28 cellular contexts compared by ENCODE assay signal in genomic region chr13:112825071-112825470, GRCh38.
"Had no signal": no experiment of that assay in that cellular context is flagged by ENCODE, and none has a peak within 500 bp of the region (broad histone marks: within the 10 kb centered on the region; RNA-seq: fewer than 3 reads in every experiment).

No MANE protein-coding gene starts in this region.

- H3K4me3 Mint-ChIP-seq: activated CD4-positive, alpha-beta memory T cell treated with anti-CD3 and anti-CD28 coated beads for 36 hours; activated CD4-positive, alpha-beta T cell treated with anti-CD3 and anti-CD28 coated beads, Interleukin-2, amount 10 ng/mL, durations not matched to agents 24 days and 14 days; activated naive CD8-positive, alpha-beta T cell treated with anti-CD3 and anti-CD28 coated beads, Interleukin-2, amount 10 ng/mL, durations not matched to agents 7 days and 5 days; activated T-cell treated with anti-CD3 and anti-CD28 coated beads, Interleukin-2, amount 50 U/mL, for 4 hours; activated T-helper 17 cell treated with anti-CD3 and anti-CD28 coated beads, Interleukin-2, amount 50 U/mL, for 72 hours had no signal

- H3K27me3 Mint-ChIP-seq: activated CD4-positive, alpha-beta memory T cell treated with anti-CD3 and anti-CD28 coated beads for 36 hours; activated CD4-positive, alpha-beta T cell treated with anti-CD3 and anti-CD28 coated beads, Interleukin-2, amount 10 ng/mL, durations not matched to agents 24 days and 14 days; activated naive CD8-positive, alpha-beta T cell treated with anti-CD3 and anti-CD28 coated beads, Interleukin-2, amount 10 ng/mL, durations not matched to agents 7 days and 5 days; activated T-helper 17 cell treated with anti-CD3 and anti-CD28 coated beads, Interleukin-2, amount 50 U/mL, for 72 hours had no signal

- H3K9me3 Mint-ChIP-seq: activated CD4-positive, alpha-beta memory T cell treated with anti-CD3 and anti-CD28 coated beads for 36 hours; activated CD4-positive, alpha-beta T cell treated with anti-CD3 and anti-CD28 coated beads, Interleukin-2, amount 10 ng/mL, durations not matched to agents 24 days and 14 days; activated naive CD8-positive, alpha-beta T cell treated with anti-CD3 and anti-CD28 coated beads, Interleukin-2, amount 10 ng/mL, durations not matched to agents 7 days and 5 days; activated T-cell treated with anti-CD3 and anti-CD28 coated beads, Interleukin-2, amount 50 U/mL, for 4 hours; activated T-helper 17 cell treated with anti-CD3 and anti-CD28 coated beads, Interleukin-2, amount 50 U/mL, for 72 hours had no signal

- H3K4me1 Mint-ChIP-seq: activated CD4-positive, alpha-beta T cell treated with anti-CD3 and anti-CD28 coated beads, Interleukin-2, amount 10 ng/mL, durations not matched to agents 24 days and 14 days had no signal

- H3K27ac Mint-ChIP-seq: activated CD4-positive, alpha-beta memory T cell treated with anti-CD3 and anti-CD28 coated beads for 36 hours; activated CD4-positive, alpha-beta T cell treated with anti-CD3 and anti-CD28 coated beads, Interleukin-2, amount 10 ng/mL, durations not matched to agents 24 days and 14 days; activated naive CD8-positive, alpha-beta T cell treated with anti-CD3 and anti-CD28 coated beads, Interleukin-2, amount 10 ng/mL, durations not matched to agents 7 days and 5 days; activated T-helper 17 cell treated with anti-CD3 and anti-CD28 coated beads, Interleukin-2, amount 50 U/mL, for 72 hours had no signal

- DNase-seq: activated CD4-positive, alpha-beta memory T cell treated with anti-CD3 and anti-CD28 coated beads for 36 hours; activated CD4-positive, alpha-beta T cell treated with anti-CD3 and anti-CD28 coated beads for 1 hour; activated CD4-positive, alpha-beta T cell treated with anti-CD3 and anti-CD28 coated beads, Interleukin-2, amount 10 ng/mL, durations not matched to agents 24 days and 14 days; activated CD8-positive, alpha-beta memory T cell treated with anti-CD3 and anti-CD28 coated beads for 24 hours; activated gamma-delta T cell; activated naive CD4-positive, alpha-beta T cell treated with anti-CD3 and anti-CD28 coated beads, Interleukin-2, amount 50 U/mL, for 16 hours; activated naive CD8-positive, alpha-beta T cell treated with anti-CD3 and anti-CD28 coated beads, Interleukin-2, amount 10 ng/mL, durations not matched to agents 7 days and 5 days; activated T-cell treated with anti-CD3 and anti-CD28 coated beads, Interleukin-2, amount 50 U/mL, for 4 hours; adrenal gland; anterior cingulate cortex; cerebellar nuclear complex; KG1; NCI-H1092 treated with DMSO at 0.1 percent for 48 hours; NCI-H1417 treated with DMSO at 0.1 percent for 48 hours; NCI-H1694 treated with DMSO at 0.1 percent for 48 hours; NCI-H2029 treated with DMSO at 0.1 percent for 48 hours; NCI-H345; NCI-H510A; NCI-H526 treated with DMSO at 0.1 percent for 48 hours; NK-92 treated with Interleukin-12 subunit alpha and Interleukin-12 subunit beta, amount 100 ng/mL, for 24 hours; OCI-M1; RPMI8226; SHP77; SW 1271 had no signal

- H3K27me3 ChIP-seq: adrenal gland, SJSA1 had no signal

- H3K27ac ChIP-seq: adrenal gland, SJSA1 had no signal

- H3K4me3 ChIP-seq: adrenal gland, SJSA1 had no signal

- H3K9me3 ChIP-seq: adrenal gland, SJSA1 had no signal

- H3K4me1 ChIP-seq: adrenal gland, SJSA1 had no signal

- H3K36me3 ChIP-seq: SJSA1 had no signal

- ATAC-seq: activated T-cell treated with anti-CD3 and anti-CD28 coated beads, Interleukin-2, amount 50 U/mL, for 4 hours; activated T-helper 17 cell treated with anti-CD3 and anti-CD28 coated beads, Interleukin-2, amount 50 U/mL, for 72 hours; Panc1; SK-N-SH treated with all-trans-retinoic acid at 6 μM for 48 hours had no signal
